1 cellular context compared by ENCODE assay signal in the genomic region with DNA sequence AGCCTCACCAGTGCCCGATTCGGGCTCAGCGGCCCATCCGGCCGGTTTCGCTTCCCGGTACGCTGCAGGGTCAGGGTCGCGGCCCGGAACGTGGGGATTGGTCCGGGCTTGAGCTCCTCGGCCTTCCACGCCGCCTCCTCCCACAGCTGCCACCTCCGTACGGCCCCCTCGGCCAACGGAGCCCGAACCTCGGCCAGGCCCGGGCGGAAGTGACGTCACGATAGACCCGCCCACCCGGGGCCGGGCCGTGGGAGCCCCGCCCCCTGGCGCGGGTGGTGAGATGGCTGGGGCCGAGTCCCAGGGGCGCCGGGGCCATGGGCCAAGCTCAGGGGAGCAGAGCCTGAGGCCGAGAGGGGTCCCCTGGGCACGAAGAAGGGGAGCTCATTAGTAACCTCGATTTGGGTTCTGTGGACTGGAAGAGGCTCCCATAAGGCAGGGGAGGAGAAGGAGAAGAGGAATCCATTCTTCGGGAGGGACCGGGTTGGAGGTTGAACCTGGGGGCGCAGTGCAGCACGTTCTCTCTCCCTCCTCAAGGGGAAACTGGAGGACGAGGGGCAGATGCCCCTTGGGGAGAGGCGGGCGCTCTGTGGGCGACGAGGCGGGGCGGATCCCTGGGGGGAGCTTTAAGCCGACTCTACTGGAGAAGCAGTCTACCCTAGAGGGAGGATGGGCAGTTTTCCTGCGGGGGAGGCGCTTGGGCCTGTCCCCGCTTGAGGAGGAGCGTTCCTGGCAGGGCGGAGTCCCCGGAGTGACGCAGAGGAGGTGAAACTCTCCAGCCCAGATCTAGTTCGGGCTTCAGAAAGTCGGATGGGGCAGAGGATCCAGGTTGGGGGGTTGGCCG.
TF ChIP-seq lines count a peak whose summit lies in the region.

A gene with protein sequence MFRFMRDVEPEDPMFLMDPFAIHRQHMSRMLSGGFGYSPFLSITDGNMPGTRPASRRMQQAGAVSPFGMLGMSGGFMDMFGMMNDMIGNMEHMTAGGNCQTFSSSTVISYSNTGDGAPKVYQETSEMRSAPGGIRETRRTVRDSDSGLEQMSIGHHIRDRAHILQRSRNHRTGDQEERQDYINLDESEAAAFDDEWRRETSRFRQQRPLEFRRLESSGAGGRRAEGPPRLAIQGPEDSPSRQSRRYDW (minus strand): TSS at position 211 of the 841 bp plus-strand sequence. CDS start 807 bp downstream, outside the sequence.

TF ChIP-seq in WTC11, 78 proteins besides CTCF, POLR2A, EP300 and RAD21 (continued from another document):
- TF ChIP-seq, protein P1, sequence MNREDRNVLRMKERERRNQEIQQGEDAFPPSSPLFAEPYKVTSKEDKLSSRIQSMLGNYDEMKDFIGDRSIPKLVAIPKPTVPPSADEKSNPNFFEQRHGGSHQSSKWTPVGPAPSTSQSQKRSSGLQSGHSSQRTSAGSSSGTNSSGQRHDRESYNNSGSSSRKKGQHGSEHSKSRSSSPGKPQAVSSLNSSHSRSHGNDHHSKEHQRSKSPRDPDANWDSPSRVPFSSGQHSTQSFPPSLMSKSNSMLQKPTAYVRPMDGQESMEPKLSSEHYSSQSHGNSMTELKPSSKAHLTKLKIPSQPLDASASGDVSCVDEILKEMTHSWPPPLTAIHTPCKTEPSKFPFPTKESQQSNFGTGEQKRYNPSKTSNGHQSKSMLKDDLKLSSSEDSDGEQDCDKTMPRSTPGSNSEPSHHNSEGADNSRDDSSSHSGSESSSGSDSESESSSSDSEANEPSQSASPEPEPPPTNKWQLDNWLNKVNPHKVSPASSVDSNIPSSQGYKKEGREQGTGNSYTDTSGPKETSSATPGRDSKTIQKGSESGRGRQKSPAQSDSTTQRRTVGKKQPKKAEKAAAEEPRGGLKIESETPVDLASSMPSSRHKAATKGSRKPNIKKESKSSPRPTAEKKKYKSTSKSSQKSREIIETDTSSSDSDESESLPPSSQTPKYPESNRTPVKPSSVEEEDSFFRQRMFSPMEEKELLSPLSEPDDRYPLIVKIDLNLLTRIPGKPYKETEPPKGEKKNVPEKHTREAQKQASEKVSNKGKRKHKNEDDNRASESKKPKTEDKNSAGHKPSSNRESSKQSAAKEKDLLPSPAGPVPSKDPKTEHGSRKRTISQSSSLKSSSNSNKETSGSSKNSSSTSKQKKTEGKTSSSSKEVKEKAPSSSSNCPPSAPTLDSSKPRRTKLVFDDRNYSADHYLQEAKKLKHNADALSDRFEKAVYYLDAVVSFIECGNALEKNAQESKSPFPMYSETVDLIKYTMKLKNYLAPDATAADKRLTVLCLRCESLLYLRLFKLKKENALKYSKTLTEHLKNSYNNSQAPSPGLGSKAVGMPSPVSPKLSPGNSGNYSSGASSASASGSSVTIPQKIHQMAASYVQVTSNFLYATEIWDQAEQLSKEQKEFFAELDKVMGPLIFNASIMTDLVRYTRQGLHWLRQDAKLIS (CRISPR knock-in tag; IDR thresholded peaks at IDR 0.05; ENCODE audit: borderline replicate concordance) = 0 out of 2 replicates have a peak, but pooled peaks have one; percentile 15
- TF ChIP-seq ETV6 (CRISPR knock-in tag; IDR thresholded peaks at IDR 0.05) (peak; percentile 81), NFE2L1 (CRISPR knock-in tag; IDR thresholded peaks at IDR 0.05) (no peak), NR3C1 (CRISPR knock-in tag; conservative IDR thresholded peaks at IDR 0.05; ENCODE audit: low read depth) (0 out of 2 replicates have a peak, but pooled peaks have one; percentile 5), HMGA2 (CRISPR knock-in tag; IDR thresholded peaks at IDR 0.05) (peak; percentile 14; the same call in 1 of the 2 replicates), CREM (CRISPR knock-in tag; IDR thresholded peaks at IDR 0.05) (peak; percentile 95), GABPB1 (CRISPR knock-in tag; IDR thresholded peaks at IDR 0.05) (peak; percentile 80), TP53 (CRISPR knock-in tag; IDR thresholded peaks at IDR 0.05) (peak; percentile 70; the same call in 1 of the 2 replicates), RELA (CRISPR knock-in tag; IDR thresholded peaks at IDR 0.05; ENCODE audit: borderline replicate concordance) (peak; percentile 87), FOXK1 (CRISPR knock-in tag; IDR thresholded peaks at IDR 0.05) (peak; percentile 73; the same call in 1 of the 2 replicates), GRHL2 (CRISPR knock-in tag; IDR thresholded peaks at IDR 0.05; ENCODE audit: insufficient replicate concordance, severe bottlenecking) (no peak), OVOL2 (CRISPR knock-in tag; IDR thresholded peaks at IDR 0.05; ENCODE audit: borderline replicate concordance) (no peak), GTF2I (CRISPR knock-in tag; conservative IDR thresholded peaks at IDR 0.05) (0 out of 2 replicates have a peak, but pooled peaks have one; percentile 43), SP1 (CRISPR knock-in tag; conservative IDR thresholded peaks at IDR 0.05) (peak; percentile 89), ZNF423 (CRISPR knock-in tag; IDR thresholded peaks at IDR 0.05) (peak; percentile 39; the same call in 1 of the 2 replicates), IRF2 (CRISPR knock-in tag; IDR thresholded peaks at IDR 0.05; ENCODE audit: borderline replicate concordance, low read depth) (no peak), TEAD1 (CRISPR knock-in tag; IDR thresholded peaks at IDR 0.05) (no peak; the same call in none of the 2 replicates), ZBTB21 (CRISPR knock-in tag; IDR thresholded peaks at IDR 0.05; ENCODE audit: borderline replicate concordance) (peak; percentile 82; the same call in 1 of the 2 replicates)
- TF ChIP-seq, protein P2, sequence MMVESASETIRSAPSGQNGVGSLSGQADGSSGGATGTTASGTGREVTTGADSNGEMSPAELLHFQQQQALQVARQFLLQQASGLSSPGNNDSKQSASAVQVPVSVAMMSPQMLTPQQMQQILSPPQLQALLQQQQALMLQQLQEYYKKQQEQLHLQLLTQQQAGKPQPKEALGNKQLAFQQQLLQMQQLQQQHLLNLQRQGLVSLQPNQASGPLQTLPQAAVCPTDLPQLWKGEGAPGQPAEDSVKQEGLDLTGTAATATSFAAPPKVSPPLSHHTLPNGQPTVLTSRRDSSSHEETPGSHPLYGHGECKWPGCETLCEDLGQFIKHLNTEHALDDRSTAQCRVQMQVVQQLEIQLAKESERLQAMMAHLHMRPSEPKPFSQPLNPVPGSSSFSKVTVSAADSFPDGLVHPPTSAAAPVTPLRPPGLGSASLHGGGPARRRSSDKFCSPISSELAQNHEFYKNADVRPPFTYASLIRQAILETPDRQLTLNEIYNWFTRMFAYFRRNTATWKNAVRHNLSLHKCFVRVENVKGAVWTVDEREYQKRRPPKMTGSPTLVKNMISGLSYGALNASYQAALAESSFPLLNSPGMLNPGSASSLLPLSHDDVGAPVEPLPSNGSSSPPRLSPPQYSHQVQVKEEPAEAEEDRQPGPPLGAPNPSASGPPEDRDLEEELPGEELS (CRISPR knock-in tag; IDR thresholded peaks at IDR 0.05) = peak; percentile 87
- TF ChIP-seq, protein P3, sequence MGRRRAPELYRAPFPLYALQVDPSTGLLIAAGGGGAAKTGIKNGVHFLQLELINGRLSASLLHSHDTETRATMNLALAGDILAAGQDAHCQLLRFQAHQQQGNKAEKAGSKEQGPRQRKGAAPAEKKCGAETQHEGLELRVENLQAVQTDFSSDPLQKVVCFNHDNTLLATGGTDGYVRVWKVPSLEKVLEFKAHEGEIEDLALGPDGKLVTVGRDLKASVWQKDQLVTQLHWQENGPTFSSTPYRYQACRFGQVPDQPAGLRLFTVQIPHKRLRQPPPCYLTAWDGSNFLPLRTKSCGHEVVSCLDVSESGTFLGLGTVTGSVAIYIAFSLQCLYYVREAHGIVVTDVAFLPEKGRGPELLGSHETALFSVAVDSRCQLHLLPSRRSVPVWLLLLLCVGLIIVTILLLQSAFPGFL (CRISPR knock-in tag; IDR thresholded peaks at IDR 0.05; ENCODE audit: borderline replicate concordance) = no peak
- TF ChIP-seq, protein P4, sequence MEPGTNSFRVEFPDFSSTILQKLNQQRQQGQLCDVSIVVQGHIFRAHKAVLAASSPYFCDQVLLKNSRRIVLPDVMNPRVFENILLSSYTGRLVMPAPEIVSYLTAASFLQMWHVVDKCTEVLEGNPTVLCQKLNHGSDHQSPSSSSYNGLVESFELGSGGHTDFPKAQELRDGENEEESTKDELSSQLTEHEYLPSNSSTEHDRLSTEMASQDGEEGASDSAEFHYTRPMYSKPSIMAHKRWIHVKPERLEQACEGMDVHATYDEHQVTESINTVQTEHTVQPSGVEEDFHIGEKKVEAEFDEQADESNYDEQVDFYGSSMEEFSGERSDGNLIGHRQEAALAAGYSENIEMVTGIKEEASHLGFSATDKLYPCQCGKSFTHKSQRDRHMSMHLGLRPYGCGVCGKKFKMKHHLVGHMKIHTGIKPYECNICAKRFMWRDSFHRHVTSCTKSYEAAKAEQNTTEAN (CRISPR knock-in tag; IDR thresholded peaks at IDR 0.05) = peak; percentile 52; the same call in 1 of the 2 replicates
- TF ChIP-seq, protein P5, sequence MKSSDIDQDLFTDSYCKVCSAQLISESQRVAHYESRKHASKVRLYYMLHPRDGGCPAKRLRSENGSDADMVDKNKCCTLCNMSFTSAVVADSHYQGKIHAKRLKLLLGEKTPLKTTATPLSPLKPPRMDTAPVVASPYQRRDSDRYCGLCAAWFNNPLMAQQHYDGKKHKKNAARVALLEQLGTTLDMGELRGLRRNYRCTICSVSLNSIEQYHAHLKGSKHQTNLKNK (CRISPR knock-in tag; IDR thresholded peaks at IDR 0.05) = no peak
- TF ChIP-seq, protein P6, sequence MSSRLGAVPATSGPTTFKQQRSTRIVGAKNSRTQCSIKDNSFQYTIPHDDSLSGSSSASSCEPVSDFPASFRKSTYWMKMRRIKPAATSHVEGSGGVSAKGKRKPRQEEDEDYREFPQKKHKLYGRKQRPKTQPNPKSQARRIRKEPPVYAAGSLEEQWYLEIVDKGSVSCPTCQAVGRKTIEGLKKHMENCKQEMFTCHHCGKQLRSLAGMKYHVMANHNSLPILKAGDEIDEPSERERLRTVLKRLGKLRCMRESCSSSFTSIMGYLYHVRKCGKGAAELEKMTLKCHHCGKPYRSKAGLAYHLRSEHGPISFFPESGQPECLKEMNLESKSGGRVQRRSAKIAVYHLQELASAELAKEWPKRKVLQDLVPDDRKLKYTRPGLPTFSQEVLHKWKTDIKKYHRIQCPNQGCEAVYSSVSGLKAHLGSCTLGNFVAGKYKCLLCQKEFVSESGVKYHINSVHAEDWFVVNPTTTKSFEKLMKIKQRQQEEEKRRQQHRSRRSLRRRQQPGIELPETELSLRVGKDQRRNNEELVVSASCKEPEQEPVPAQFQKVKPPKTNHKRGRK (CRISPR knock-in tag; IDR thresholded peaks at IDR 0.05; ENCODE audit: borderline replicate concordance) = no peak
